11 cellular contexts compared by ENCODE assay signal in genomic region chr16:57623251-57624043, GRCh38. TPM values are rescaled to one million over a fixed set of nuclear protein-coding genes. Genes with fewer than 3 reads are reported as not detected.
A peak's percentile ranks its signal among the peaks of the same experiment; 100 is the strongest.
DNase-seq lines count a peak whose midpoint lies in the region; ATAC-seq, FAIRE-seq and TF ChIP-seq lines count a peak whose summit lies in the region.
"Had no signal": no experiment of that assay in that cellular context is flagged by ENCODE, and none has a peak within 500 bp of the region (broad histone marks: within the 10 kb centered on the region; RNA-seq: fewer than 3 reads in every experiment).

No MANE protein-coding gene starts in this region.

- DNase-seq in Daoy (ENCODE audit: low read depth) (peak; percentile 88), OCI-M1 (lab: John Stamatoyannopoulos, UW) (peak; percentile 34), fibroblast of lung (ENCODE audit: low read depth in 2 of 2) (peak; percentile 38 to 71), D721Med (ENCODE audit: insufficient read length, low spot score) (no peak)
- no peak for DNase-seq in activated T-cell treated with anti-CD3 and anti-CD28 coated beads, Interleukin-2, amount 50 U/mL, for 72 hours
- DNase-seq in activated effector memory CD4-positive, alpha-beta T cell treated with anti-CD3 and anti-CD28 coated beads, Interleukin-2, amount 50 U/mL, for 16 hours, result no peak
- DNase-seq: NCI-H187 treated with DMSO at 0.1 percent for 48 hours had no signal

- ATAC-seq in activated T-cell treated with anti-CD3 and anti-CD28 coated beads, Interleukin-2, amount 50 U/mL, for 72 hours (replicated peaks in 1 of 2), result no peak
- no peak for ATAC-seq in HG03432 (IDR thresholded peaks at IDR 0.05; ENCODE audit: unreplicated experiment)

- H2AFZ ChIP-seq in fibroblast of lung (ENCODE audit: low read length), result no peak overlapping the region
- H2AFZ ChIP-seq in parathyroid adenoma, result peak overlapping the region; percentile 15

- no peaks in the 10 kb centered on the region for H3K9me3 ChIP-seq in fibroblast of lung (ENCODE audit: control insufficient read depth, insufficient read depth, low read depth, low read length)
- no peaks in the 10 kb centered on the region for H3K9me3 ChIP-seq in parathyroid adenoma (ENCODE audit: control insufficient read depth, low read length)

- H3K27me3 Mint-ChIP-seq in activated T-cell treated with anti-CD3 and anti-CD28 coated beads, Interleukin-2, amount 50 U/mL, for 72 hours (ENCODE audit: low read depth), result peaks cover 2% of the 10 kb centered on the region

- H3K27ac Mint-ChIP-seq in activated T-cell treated with anti-CD3 and anti-CD28 coated beads, Interleukin-2, amount 50 U/mL, for 72 hours, result no peak overlapping the region

- H3K36me3 ChIP-seq in fibroblast of lung (ENCODE audit: control insufficient read depth, insufficient read depth, low read length) (no peaks in the 10 kb centered on the region), parathyroid adenoma (ENCODE audit: control insufficient read depth, insufficient read depth, low read length) (no peaks in the 10 kb centered on the region)

- no peak overlapping the region for H3K4me3 Mint-ChIP-seq in activated T-cell treated with anti-CD3 and anti-CD28 coated beads, Interleukin-2, amount 50 U/mL, for 72 hours

- no peak for FAIRE-seq in D721Med (lab: Jason Lieb, UNC)
- FAIRE-seq: H54 had no signal

- H3K4me2 ChIP-seq in fibroblast of lung (ENCODE audit: extremely low read depth, insufficient read depth, low read length) (no peak overlapping the region), parathyroid adenoma (ENCODE audit: low read length) (no peak overlapping the region)

- H3K9ac ChIP-seq in fibroblast of lung (ENCODE audit: insufficient read depth, low read length) (no peak overlapping the region), parathyroid adenoma (no peak overlapping the region)

- H4K20me1 ChIP-seq in fibroblast of lung (ENCODE audit: control insufficient read depth, extremely low read depth, insufficient read depth, low read length), result no peaks in the 10 kb centered on the region

- H3K36me3 Mint-ChIP-seq in activated T-cell treated with anti-CD3 and anti-CD28 coated beads, Interleukin-2, amount 50 U/mL, for 72 hours (ENCODE audit: insufficient read depth in 2 of 2), result no peaks in the 10 kb centered on the region

- H3K79me2 ChIP-seq in fibroblast of lung (ENCODE audit: control insufficient read depth, insufficient read depth, low read length) (no peaks in the 10 kb centered on the region), parathyroid adenoma (peaks cover 37% of the 10 kb centered on the region)

- peaks cover 14% of the 10 kb centered on the region for H3K4me1 Mint-ChIP-seq in activated T-cell treated with anti-CD3 and anti-CD28 coated beads, Interleukin-2, amount 50 U/mL, for 72 hours (ENCODE audit: low read depth)

- H3K4me1 ChIP-seq in fibroblast of lung (ENCODE audit: control insufficient read depth, extremely low read depth, insufficient read depth, low read length) (peaks cover 14% of the 10 kb centered on the region), parathyroid adenoma (peaks cover 67% of the 10 kb centered on the region)

- TF ChIP-seq CTCF in fibroblast of lung (conservative IDR thresholded peaks at IDR 0.05 in 1 of 2, IDR thresholded peaks at IDR 0.05 in 1 of 2; ENCODE audit: low read depth in 1 of 2, low read length in 2 of 2) (no peak), parathyroid adenoma (IDR thresholded peaks at IDR 0.05) (no peak), D721Med (IDR thresholded peaks at IDR 0.05; ENCODE audit: insufficient read depth, missing control alignments) (no peak)

- H3K27ac ChIP-seq in fibroblast of lung (ENCODE audit: insufficient read depth, low read length) (no peak overlapping the region), parathyroid adenoma (peak overlapping the region; percentile 94)

- H3K27me3 ChIP-seq in fibroblast of lung (ENCODE audit: control insufficient read depth, insufficient read depth, low read length) (no peaks in the 10 kb centered on the region), parathyroid adenoma (ENCODE audit: control insufficient read depth, insufficient read depth, low read length) (no peaks in the 10 kb centered on the region)

- H3K4me3 ChIP-seq in fibroblast of lung (replicated peaks in 1 of 4; ENCODE audit: control extremely low read depth in 1 of 4, insufficient read depth in 1 of 4, low read depth in 3 of 4, low read length in 4 of 4), result no peak overlapping the region
- H3K4me3 ChIP-seq in parathyroid adenoma (ENCODE audit: low read depth, low read length), result no peak overlapping the region

- no peaks in the 10 kb centered on the region for H3K9me3 Mint-ChIP-seq in activated T-cell treated with anti-CD3 and anti-CD28 coated beads, Interleukin-2, amount 50 U/mL, for 72 hours

RNA-seq across cellular contexts. Expression of gene ADGRG1, which starts 5.0 kb away (rescaled TPM):
- 4.9 and 6.6 TPM in 2 replicates for total RNA-seq in Daoy (2014; rRNA removed; shearing (Covaris generic))
- total RNA-seq in fibroblast of lung, result 0.51 and 1.8 TPM in 2 replicates
- polyA plus RNA-seq in fibroblast of lung, result 1.6 and 7.2 TPM in 2 replicates
- 4.4 and 12.2 TPM in 2 replicates for polyA plus RNA-seq in fibroblast of lung (2012)
- 10.7 and 27.9 TPM in 2 replicates for polyA minus RNA-seq in fibroblast of lung (ENCODE audit: low replicate concordance)
- total RNA-seq in activated T-cell treated with anti-CD3 and anti-CD28 coated beads, Interleukin-2, amount 50 U/mL, for 72 hours, result 10 to 100 TPM in 1 of 2 donors, 1 to 10 TPM in 1; 9.0 to 21.3 TPM

RNA-seq across cellular contexts. Expression of gene ADGRG3, which starts 44.7 kb away (rescaled TPM):
- not detected in 2 replicates for total RNA-seq in Daoy (2014; rRNA removed; shearing (Covaris generic))
- not detected in 2 replicates for total RNA-seq in fibroblast of lung
- not detected in 2 replicates for polyA plus RNA-seq in fibroblast of lung
- polyA plus RNA-seq in fibroblast of lung (2012), result not detected in 2 replicates
- not detected in 2 replicates for polyA minus RNA-seq in fibroblast of lung (ENCODE audit: low replicate concordance)
- under 1 TPM in 1 of 2 donors, not detected in 1; 0.09 TPM for total RNA-seq in activated T-cell treated with anti-CD3 and anti-CD28 coated beads, Interleukin-2, amount 50 U/mL, for 72 hours
- total RNA-seq: activated CD8-positive, alpha-beta memory T cell treated with anti-CD3 and anti-CD28 coated beads for 36 hours had no signal

Comparison
In these comparisons a context has a peak if more than half of its experiments do, and no peak if none do; other contexts are left out.
1. DNase-seq: peak in Daoy (single experiment), OCI-M1 (single experiment) and fibroblast of lung (2 of 2); none in D721Med (single experiment), activated T-cell treated with anti-CD3 and anti-CD28 coated beads, Interleukin-2, amount 50 U/mL, for 72 hours (0 of 2) and activated effector memory CD4-positive, alpha-beta T cell treated with anti-CD3 and anti-CD28 coated beads, Interleukin-2, amount 50 U/mL, for 16 hours (single experiment).